In the genomic region with DNA sequence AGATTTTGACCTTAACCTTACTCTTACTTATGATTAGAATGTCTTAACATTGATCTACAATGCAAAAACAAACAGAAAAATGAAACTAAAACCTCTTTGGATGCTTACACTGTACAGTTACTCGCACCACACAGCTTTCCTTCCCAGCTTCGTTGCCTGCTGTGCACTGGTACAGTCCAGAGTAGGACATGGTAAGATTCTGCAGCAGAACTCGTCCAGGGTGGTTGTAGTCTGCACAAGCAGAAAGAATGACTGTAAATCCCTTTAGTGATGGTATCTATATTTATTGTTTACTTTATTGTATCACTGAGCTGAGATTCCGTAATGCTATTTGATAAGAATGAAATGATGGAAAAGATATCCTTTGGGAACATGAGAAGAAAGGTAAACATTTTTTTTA, we compare ENCODE assay signal across 10 cellular contexts. TPM values are rescaled to one million over a fixed set of nuclear protein-coding genes. Genes with fewer than 3 reads are reported as not detected.
DNase-seq lines count a peak whose midpoint lies in the region; ATAC-seq and TF ChIP-seq lines count a peak whose summit lies in the region.
"Had no signal": no experiment of that assay in that cellular context is flagged by ENCODE, and none has a peak within 500 bp of the region (broad histone marks: within the 10 kb centered on the region; RNA-seq: fewer than 3 reads in every experiment).

No MANE protein-coding gene starts in this region.

- peak overlapping the region; percentile 78 for H3K4me3 Mint-ChIP-seq in activated CD4-positive, alpha-beta T cell treated with anti-CD3 and anti-CD28 coated beads, Interleukin-2, amount 10 ng/mL, durations not matched to agents 24 days and 14 days
- H3K4me3 Mint-ChIP-seq in T-helper 1 cell treated with Interleukin-12 subunit alpha and Interleukin-12 subunit beta and Interleukin-4 antibody, amounts not matched to agents 30 μg/mL and 1 μg/mL, for 36 hours = peak overlapping the region; percentile 82

- intact Hi-C loops in activated CD4-positive, alpha-beta T cell treated with anti-CD3 and anti-CD28 coated beads, Interleukin-2, amount 10 ng/mL, durations not matched to agents 24 days and 14 days (cut with micrococcal nuclease) = loop anchor here (1.0 to 10.0 kb wide), 3 partner anchors 13 to 372 kb away; partner anchors contain the start of gene HSPA8
- intact Hi-C loops in left ventricle myocardium superior (cut with micrococcal nuclease) = no loop called here
- intact Hi-C loops in prostate gland (cut with DNase I) = no loop called here

- no peak overlapping the region for H3K27ac ChIP-seq in prostate gland

- H3K9me3 Mint-ChIP-seq in activated CD4-positive, alpha-beta T cell treated with anti-CD3 and anti-CD28 coated beads, Interleukin-2, amount 10 ng/mL, durations not matched to agents 24 days and 14 days = no peaks in the 10 kb centered on the region
- peaks cover 3% of the 10 kb centered on the region for H3K9me3 Mint-ChIP-seq in T-helper 1 cell treated with Interleukin-12 subunit alpha and Interleukin-12 subunit beta and Interleukin-4 antibody, amounts not matched to agents 30 μg/mL and 1 μg/mL, for 36 hours

- no peaks in the 10 kb centered on the region for H3K27me3 ChIP-seq in prostate gland (replicated peaks; ENCODE audit: insufficient read depth)
- H3K27me3 ChIP-seq: esophagus squamous epithelium had no signal

- peak; percentile 43 for ATAC-seq in left ventricle myocardium superior

- no peak for TF ChIP-seq POLR2A in prostate gland (IDR thresholded peaks at IDR 0.05)

- peaks cover 9% of the 10 kb centered on the region for H3K36me3 Mint-ChIP-seq in activated CD4-positive, alpha-beta T cell treated with anti-CD3 and anti-CD28 coated beads, Interleukin-2, amount 10 ng/mL, durations not matched to agents 24 days and 14 days (ENCODE audit: low read depth)
- peaks cover 10% of the 10 kb centered on the region for H3K36me3 Mint-ChIP-seq in T-helper 1 cell treated with Interleukin-12 subunit alpha and Interleukin-12 subunit beta and Interleukin-4 antibody, amounts not matched to agents 30 μg/mL and 1 μg/mL, for 36 hours (ENCODE audit: low read depth)

- H3K4me3 ChIP-seq in prostate gland = no peak overlapping the region
- H3K4me3 ChIP-seq: esophagus squamous epithelium had no signal

- H3K27ac Mint-ChIP-seq in activated CD4-positive, alpha-beta T cell treated with anti-CD3 and anti-CD28 coated beads, Interleukin-2, amount 10 ng/mL, durations not matched to agents 24 days and 14 days = peak overlapping the region; percentile 85
- H3K27ac Mint-ChIP-seq in T-helper 1 cell treated with Interleukin-12 subunit alpha and Interleukin-12 subunit beta and Interleukin-4 antibody, amounts not matched to agents 30 μg/mL and 1 μg/mL, for 36 hours = peak overlapping the region; percentile 93

- H3K36me3 ChIP-seq in prostate gland = no peaks in the 10 kb centered on the region
- H3K36me3 ChIP-seq: esophagus squamous epithelium had no signal

- WGBS in prostate gland = 18% methylated on average over 4 of the region's 4 CpGs

- peak; percentile 82 for DNase-seq in activated CD4-positive, alpha-beta T cell treated with anti-CD3 and anti-CD28 coated beads, Interleukin-2, amount 10 ng/mL, durations not matched to agents 24 days and 14 days
- no peak for DNase-seq in activated CD4-positive, alpha-beta T cell treated with anti-CD3 and anti-CD28 coated beads, Interleukin-2, amount 50 U/mL, for 4 hours
- DNase-seq in left ventricle myocardium superior (no peak), prostate gland (ENCODE audit: low spot score) (peak; percentile 23), NCI-H1694 treated with DMSO at 0.1 percent for 48 hours (lab: John Stamatoyannopoulos, UW) (no peak), cerebellar cortex (ENCODE audit: low spot score) (no peak), amniotic stem cell (lab: John Stamatoyannopoulos, UW) (no peak)
- DNase-seq: esophagus squamous epithelium, KG1 had no signal

- no peaks in the 10 kb centered on the region for H3K9me3 ChIP-seq in prostate gland
- H3K9me3 ChIP-seq: esophagus squamous epithelium had no signal

- TF ChIP-seq CTCF in prostate gland (IDR thresholded peaks at IDR 0.05) = no peak

- no peaks in the 10 kb centered on the region for H3K27me3 Mint-ChIP-seq in activated CD4-positive, alpha-beta T cell treated with anti-CD3 and anti-CD28 coated beads, Interleukin-2, amount 10 ng/mL, durations not matched to agents 24 days and 14 days
- H3K27me3 Mint-ChIP-seq in T-helper 1 cell treated with Interleukin-12 subunit alpha and Interleukin-12 subunit beta and Interleukin-4 antibody, amounts not matched to agents 30 μg/mL and 1 μg/mL, for 36 hours (ENCODE audit: low read depth) = no peaks in the 10 kb centered on the region

- peaks cover 45% of the 10 kb centered on the region for H3K4me1 Mint-ChIP-seq in activated CD4-positive, alpha-beta T cell treated with anti-CD3 and anti-CD28 coated beads, Interleukin-2, amount 10 ng/mL, durations not matched to agents 24 days and 14 days
- peaks cover 39% of the 10 kb centered on the region for H3K4me1 Mint-ChIP-seq in T-helper 1 cell treated with Interleukin-12 subunit alpha and Interleukin-12 subunit beta and Interleukin-4 antibody, amounts not matched to agents 30 μg/mL and 1 μg/mL, for 36 hours (ENCODE audit: low read depth)

- H3K4me1 ChIP-seq in prostate gland (replicated peaks) = no peaks in the 10 kb centered on the region

RNA-seq across cellular contexts. Expression of gene HSPA8, which starts 21.0 kb away (rescaled TPM):
- total RNA-seq in activated CD4-positive, alpha-beta T cell treated with anti-CD3 and anti-CD28 coated beads, Interleukin-2, amount 10 ng/mL, durations not matched to agents 24 days and 14 days = 4,739 and 4,820 TPM in 2 replicates
- total RNA-seq in left ventricle myocardium superior = 1,352 TPM
- 100 to 1,000 TPM; 799 to 842 TPM for total RNA-seq in prostate gland

Comparison
In these comparisons a context has a peak if more than half of its experiments do, and no peak if none do; other contexts are left out.
1. DNase-seq: peak in activated CD4-positive, alpha-beta T cell treated with anti-CD3 and anti-CD28 coated beads, Interleukin-2, amount 10 ng/mL, durations not matched to agents 24 days and 14 days (single experiment) and prostate gland (single experiment); none in activated CD4-positive, alpha-beta T cell treated with anti-CD3 and anti-CD28 coated beads, Interleukin-2, amount 50 U/mL, for 4 hours (0 of 2), left ventricle myocardium superior (single experiment), NCI-H1694 treated with DMSO at 0.1 percent for 48 hours (single experiment), cerebellar cortex (single experiment) and amniotic stem cell (single experiment).